ENCODE assay signal across 13 cellular contexts in the genomic region with DNA sequence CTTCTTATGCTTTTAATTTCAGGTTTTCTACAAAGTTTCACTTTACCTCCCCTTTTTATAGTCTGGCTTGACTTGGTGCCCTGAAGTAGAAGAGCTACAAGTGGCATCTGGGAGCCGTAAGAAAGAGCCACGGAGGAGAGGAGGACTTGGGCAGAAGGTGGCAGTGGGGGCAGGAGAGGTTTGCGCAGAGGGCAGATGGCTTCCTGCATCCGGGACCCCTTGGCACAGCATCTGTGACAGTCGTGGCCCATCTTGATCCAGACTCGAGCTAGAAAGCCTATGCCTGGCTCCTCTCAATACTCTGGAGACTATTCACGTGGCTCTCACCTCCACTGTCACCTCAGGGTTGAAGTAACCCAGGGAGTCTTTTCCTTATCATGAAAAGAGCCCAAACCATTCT.
DNase-seq lines count a peak whose midpoint lies in the region; ATAC-seq and TF ChIP-seq lines count a peak whose summit lies in the region.
"Had no signal": no experiment of that assay in that cellular context is flagged by ENCODE, and none has a peak within 500 bp of the region (broad histone marks: within the 10 kb centered on the region; RNA-seq: fewer than 3 reads in every experiment).

No MANE protein-coding gene starts in this region.

- no peak overlapping the region for H3K4me3 ChIP-seq in CD8-positive, alpha-beta memory T cell (ENCODE audit: low read length)
- H3K4me3 ChIP-seq in IMR-90 (ENCODE audit: insufficient read depth, low read depth, low read length), result no peak overlapping the region
- H3K4me3 ChIP-seq: GM23248 had no signal

- peaks cover 8% of the 10 kb centered on the region for H3K27me3 ChIP-seq in CD8-positive, alpha-beta memory T cell (ENCODE audit: insufficient read depth, low read length, poor library complexity, severe bottlenecking)
- peaks cover 10% of the 10 kb centered on the region; the same call in 1 of the 2 replicates for H3K27me3 ChIP-seq in IMR-90 (ENCODE audit: control insufficient read depth, insufficient read depth, low read length)

- no peaks in the 10 kb centered on the region for H3K9me3 ChIP-seq in CD8-positive, alpha-beta memory T cell (ENCODE audit: low read length)
- H3K9me3 ChIP-seq in IMR-90 (ENCODE audit: control insufficient read depth, insufficient read depth, low read length), result peaks cover 12% of the 10 kb centered on the region
- H3K9me3 ChIP-seq: BE2C had no signal

- intact Hi-C loops in IMR-90 (cut with micrococcal nuclease), result no loop called here

- POLR2A ChIA-PET in CD8-positive, alpha-beta memory T cell (lab: Charles Lee), result no interaction called here
- POLR2A ChIA-PET in IMR-90 (lab: Charles Lee; ENCODE audit: unreplicated experiment), result no interaction called here

- ATAC-seq in IMR-90 (ENCODE audit: low read depth), result no peak
- no peak for ATAC-seq in GM18873 (IDR thresholded peaks at IDR 0.05; ENCODE audit: low FRiP score, unreplicated experiment)
- no peak for ATAC-seq in HG03139 (IDR thresholded peaks at IDR 0.05; ENCODE audit: unreplicated experiment)

- no peak for DNase-seq in CD8-positive, alpha-beta memory T cell
- DNase-seq in IMR-90, result no peak
- DNase-seq in endothelial cell (ENCODE audit: low spot score), result no peak
- DNase-seq in osteocyte (ENCODE audit: extremely low spot score, unreplicated experiment), result peak; percentile 64
- DNase-seq: ACHN; BE2C; C1 segment of cervical spinal cord; Caco-2; CD4-positive, CD25-positive, alpha-beta regulatory T cell; GM23248; HCEC 1CT had no signal

- H3K27me3 Mint-ChIP-seq in CD8-positive, alpha-beta memory T cell, result peaks cover 56 to 79% of the 10 kb centered on the region in 2 donors
- H3K27me3 Mint-ChIP-seq in endothelial cell (ENCODE audit: unreplicated experiment) (peaks cover 5% of the 10 kb centered on the region), osteocyte (ENCODE audit: unreplicated experiment) (no peaks in the 10 kb centered on the region)

- H3K18ac ChIP-seq in IMR-90 (ENCODE audit: low read depth, low read length), result no peak overlapping the region

- peaks cover 10 to 16% (median 15%) of the 10 kb centered on the region in 5 donors for H3K9me3 Mint-ChIP-seq in CD8-positive, alpha-beta memory T cell
- H3K9me3 Mint-ChIP-seq in endothelial cell (ENCODE audit: unreplicated experiment) (no peaks in the 10 kb centered on the region), osteocyte (ENCODE audit: unreplicated experiment) (peaks cover 12% of the 10 kb centered on the region)

- H2AK5ac ChIP-seq in IMR-90 (ENCODE audit: low read depth, low read length), result no peak overlapping the region

- H4K5ac ChIP-seq in IMR-90 (ENCODE audit: low read depth, low read length), result no peak overlapping the region

- dilution Hi-C loops in IMR-90 (cut with HindIII; ENCODE audit: low sequenced_read_pairs, unreplicated experiment), result no loop called here

- H3K4me1 Mint-ChIP-seq in CD8-positive, alpha-beta memory T cell, result no peaks in the 10 kb centered on the region
- no peaks in the 10 kb centered on the region for H3K4me1 Mint-ChIP-seq in endothelial cell (ENCODE audit: unreplicated experiment)
- peaks cover 17% of the 10 kb centered on the region for H3K4me1 Mint-ChIP-seq in osteocyte (ENCODE audit: unreplicated experiment)

- H3K27ac ChIP-seq in CD8-positive, alpha-beta memory T cell (ENCODE audit: low read depth, low read length), result peak overlapping the region; percentile 19
- H3K27ac ChIP-seq in IMR-90 (ENCODE audit: insufficient read depth, low read length), result no peak overlapping the region
- H3K27ac ChIP-seq: GM23248 had no signal

- no peak overlapping the region for H3K23ac ChIP-seq in IMR-90 (ENCODE audit: low read depth, low read length)

- H3K4me3 Mint-ChIP-seq in CD8-positive, alpha-beta memory T cell, result no peak overlapping the region
- H3K4me3 Mint-ChIP-seq in endothelial cell (ENCODE audit: unreplicated experiment) (no peak overlapping the region), osteocyte (ENCODE audit: unreplicated experiment) (no peak overlapping the region)
- H3K4me3 Mint-ChIP-seq: CD4-positive, CD25-positive, alpha-beta regulatory T cell had no signal

- WGBS in IMR-90 (ENCODE audit: extremely low coverage in 2 of 2, insufficient read length in 1 of 2), 2 experiments, result 100% methylated on average over 3 of the region's 7 CpGs; no CpG with 5 or more reads in 1 of the 2 experiments

- in situ Hi-C loops in IMR-90 (cut with MboI; ENCODE audit: low sequenced_read_pairs), result no loop called here

- no peak overlapping the region for H2BK20ac ChIP-seq in IMR-90 (ENCODE audit: low read depth, low read length)

- H3K36me3 ChIP-seq in CD8-positive, alpha-beta memory T cell (ENCODE audit: insufficient read depth, low read length), result no peaks in the 10 kb centered on the region
- no peaks in the 10 kb centered on the region for H3K36me3 ChIP-seq in IMR-90 (ENCODE audit: control insufficient read depth, insufficient read depth, low read length)
- H3K36me3 ChIP-seq: BE2C had no signal

- TF ChIP-seq CTCF in IMR-90 (conservative IDR thresholded peaks at IDR 0.05; ENCODE audit: low read depth, low read length) (no peak), endothelial cell (IDR thresholded peaks at IDR 0.05; ENCODE audit: unreplicated experiment) (no peak), osteocyte (IDR thresholded peaks at IDR 0.05) (no peak)

- TF ChIP-seq RAD21 in IMR-90 (IDR thresholded peaks at IDR 0.05; ENCODE audit: low read length), result no peak

- no peak overlapping the region for H3K4me2 ChIP-seq in IMR-90 (ENCODE audit: low read depth, low read length)

- H3K27ac Mint-ChIP-seq in CD8-positive, alpha-beta memory T cell, result no peak overlapping the region
- H3K27ac Mint-ChIP-seq in endothelial cell (ENCODE audit: unreplicated experiment), result peak overlapping the region; percentile 18
- H3K27ac Mint-ChIP-seq in osteocyte (ENCODE audit: unreplicated experiment), result no peak overlapping the region
- H3K27ac Mint-ChIP-seq: CD4-positive, CD25-positive, alpha-beta regulatory T cell had no signal

- no peak overlapping the region for H3K56ac ChIP-seq in IMR-90 (ENCODE audit: extremely low read depth, insufficient read depth, low read length)

- peaks cover 0 to 12% (median 2%) of the 10 kb centered on the region in 3 donors for H3K36me3 Mint-ChIP-seq in CD8-positive, alpha-beta memory T cell
- H3K36me3 Mint-ChIP-seq in endothelial cell (ENCODE audit: low read depth, unreplicated experiment) (peaks cover 9% of the 10 kb centered on the region), osteocyte (ENCODE audit: unreplicated experiment) (no peaks in the 10 kb centered on the region)

- H3K4ac ChIP-seq in IMR-90 (ENCODE audit: low read depth, low read length), result no peak overlapping the region

- no peak for TF ChIP-seq POLR2A in IMR-90 (IDR thresholded peaks at IDR 0.05; ENCODE audit: low read depth, low read length)

- no peak overlapping the region for H4K8ac ChIP-seq in IMR-90 (ENCODE audit: low read depth in 2 of 2, low read length in 2 of 2)

- peak overlapping the region; percentile 15 for H2AK9ac ChIP-seq in IMR-90 (replicated peaks; ENCODE audit: low read depth, low read length, poor library complexity)

- no peak overlapping the region for H3K9ac ChIP-seq in IMR-90 (ENCODE audit: low read depth, low read length)
- H3K9ac ChIP-seq: GM23248 had no signal

- H3K4me1 ChIP-seq in CD8-positive, alpha-beta memory T cell (ENCODE audit: insufficient read depth, low read length), result no peaks in the 10 kb centered on the region
- H3K4me1 ChIP-seq in IMR-90 (ENCODE audit: control insufficient read depth, insufficient read depth, low read length), result peaks cover 2% of the 10 kb centered on the region; the same call in 1 of the 2 replicates
- H3K4me1 ChIP-seq: BE2C had no signal

- no peak overlapping the region for H2AFZ ChIP-seq in IMR-90 (replicated peaks; ENCODE audit: low read length, poor library complexity)
- H2AFZ ChIP-seq: GM23248 had no signal

- no TSS peak for BruUV-seq in IMR-90 (replicated peaks; lab: Mats Ljungman, UMichigan)

- H4K91ac ChIP-seq in IMR-90 (ENCODE audit: insufficient read depth, low read depth, low read length), result no peak overlapping the region

- H3K79me1 ChIP-seq in IMR-90 (ENCODE audit: low read depth in 1 of 2, low read length in 2 of 2), result no peaks in the 10 kb centered on the region

- H2BK5ac ChIP-seq in IMR-90 (ENCODE audit: low read depth, low read length, poor library complexity, severe bottlenecking), result no peak overlapping the region

- no peaks in the 10 kb centered on the region for H4K20me1 ChIP-seq in IMR-90 (ENCODE audit: insufficient read depth, low read length)

- no peak overlapping the region for H2BK15ac ChIP-seq in IMR-90 (ENCODE audit: low read depth, low read length)

- H3K9me1 ChIP-seq in IMR-90 (ENCODE audit: insufficient read depth, low read length), result 0 out of 2 replicates have a peak, but pooled peaks cover under 1% of the 10 kb centered on the region

- CTCF ChIA-PET in CD8-positive, alpha-beta memory T cell (lab: Charles Lee), result no interaction called here
- CTCF ChIA-PET in IMR-90 (lab: Yijun Ruan, JAX), result no interaction called here

- no peak overlapping the region for H3K14ac ChIP-seq in IMR-90 (replicated peaks; ENCODE audit: low read depth, low read length)

- H2BK120ac ChIP-seq in IMR-90 (ENCODE audit: low read depth, low read length), result no peak overlapping the region

TF ChIP-seq in IMR-90, 13 proteins besides CTCF, POLR2A, EP300 and RAD21:
- no peak for TF ChIP-seq CHD1 (IDR thresholded peaks at IDR 0.05; ENCODE audit: low read depth, low read length)
- TF ChIP-seq NFE2L2 (IDR thresholded peaks at IDR 0.05; ENCODE audit: low read depth, low read length), result no peak
- TF ChIP-seq, protein P1, sequence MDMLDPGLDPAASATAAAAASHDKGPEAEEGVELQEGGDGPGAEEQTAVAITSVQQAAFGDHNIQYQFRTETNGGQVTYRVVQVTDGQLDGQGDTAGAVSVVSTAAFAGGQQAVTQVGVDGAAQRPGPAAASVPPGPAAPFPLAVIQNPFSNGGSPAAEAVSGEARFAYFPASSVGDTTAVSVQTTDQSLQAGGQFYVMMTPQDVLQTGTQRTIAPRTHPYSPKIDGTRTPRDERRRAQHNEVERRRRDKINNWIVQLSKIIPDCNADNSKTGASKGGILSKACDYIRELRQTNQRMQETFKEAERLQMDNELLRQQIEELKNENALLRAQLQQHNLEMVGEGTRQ (IDR thresholded peaks at IDR 0.05; ENCODE audit: low read depth, low read length), result no peak
- TF ChIP-seq RFX5 (IDR thresholded peaks at IDR 0.05; ENCODE audit: low read depth, low read length), result no peak
- TF ChIP-seq MXI1 (IDR thresholded peaks at IDR 0.05; ENCODE audit: borderline replicate concordance, low read depth, low read length), result no peak
- no peak for TF ChIP-seq FOS (IDR thresholded peaks at IDR 0.05; ENCODE audit: low read depth, low read length)
